ENCODE assay signal across 8 cellular contexts in the genomic region with DNA sequence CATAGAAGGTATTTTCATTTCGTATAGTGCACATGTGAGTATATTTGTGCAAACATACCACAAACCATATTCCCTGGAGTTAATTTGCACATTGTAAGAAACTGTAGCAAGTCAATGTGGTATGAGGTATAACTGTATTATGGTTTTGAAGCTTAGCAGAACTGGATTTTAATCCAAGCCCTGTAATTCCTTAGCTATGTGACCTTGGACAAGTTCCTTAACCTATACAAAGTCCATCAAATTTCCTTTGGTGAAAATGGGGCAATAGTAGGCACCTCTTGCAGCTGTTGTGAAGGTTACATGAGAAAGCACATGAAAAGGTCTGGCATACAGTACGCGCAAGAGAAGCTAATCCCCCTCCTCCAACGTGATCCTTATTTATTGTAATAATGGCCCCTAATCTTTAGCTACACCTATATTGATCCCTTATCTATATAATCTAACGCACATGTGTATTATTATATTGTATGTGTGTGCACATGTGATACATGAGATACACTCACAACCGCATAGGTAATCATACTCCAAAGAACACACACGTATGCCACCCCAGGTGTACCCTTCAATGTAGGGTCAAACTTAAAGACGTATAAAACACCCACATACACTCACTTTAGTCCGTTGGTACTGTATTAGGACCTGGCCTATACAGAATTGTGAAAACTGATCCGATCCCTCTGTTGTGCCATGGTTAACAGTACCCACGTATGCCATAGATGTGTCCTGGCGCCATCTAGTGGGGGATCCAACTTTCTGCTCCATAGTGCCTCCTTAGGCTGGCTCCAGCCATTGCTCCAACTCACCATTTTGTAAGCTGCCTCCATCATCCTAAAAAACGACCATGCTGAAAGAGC.
A peak's percentile ranks its signal among the peaks of the same experiment; 100 is the strongest.
DNase-seq lines count a peak whose midpoint lies in the region; ATAC-seq and TF ChIP-seq lines count a peak whose summit lies in the region.

No MANE protein-coding gene starts in this region.

- DNase-seq in IMR-90 (peak; percentile 74), esophagus squamous epithelium (lab: John Stamatoyannopoulos, UW) (peak; percentile 28)
- DNase-seq in activated CD8-positive, alpha-beta memory T cell treated with anti-CD3 and anti-CD28 coated beads, Interleukin-2, amount 50 U/mL, for 4 hours: peak; percentile 62
- DNase-seq in natural killer cell treated with Interleukin-12 subunit alpha and Interleukin-12 subunit beta and Interleukin-15 and Interleukin-18, amount 100 ng/mL, for 72 hours (ENCODE audit: low spot score): peak; percentile 76
- DNase-seq in stimulated activated naive CD4-positive, alpha-beta T cell treated with Interleukin-2 at 50 U/mL for 16 hours (lab: John Stamatoyannopoulos, UW): peak; percentile 59

- no peak overlapping the region for H3K27ac Mint-ChIP-seq in natural killer cell treated with Interleukin-12 subunit alpha and Interleukin-12 subunit beta and Interleukin-15 and Interleukin-18, amount 100 ng/mL, for 72 hours

- intact Hi-C loops in IMR-90 (cut with micrococcal nuclease): loop anchor here (2.0 to 10.0 kb wide), 4 partner anchors 172 to 1588 kb away; no protein-coding TSS in a partner anchor
- intact Hi-C loops in esophagus squamous epithelium (cut with DNase I): loop anchor here (10.0 kb wide), 1 partner anchor 538 kb away; no protein-coding TSS in a partner anchor

- H3K4me2 ChIP-seq in DOHH2 (ENCODE audit: low read length) (no peak overlapping the region), IMR-90 (ENCODE audit: low read depth, low read length) (no peak overlapping the region), OCI-LY1 (ENCODE audit: low read length) (no peak overlapping the region)

- CTCF ChIA-PET in IMR-90 (lab: Yijun Ruan, JAX): interaction anchor here (0.5 to 1.1 kb wide), 12 partner anchors 10 to 1593 kb away, joined by 3 to 10 read pairs (median 3); no protein-coding TSS in a partner anchor

- WGBS in IMR-90 (ENCODE audit: extremely low coverage in 2 of 2, insufficient read length in 1 of 2), 2 experiments: 19% methylated on average over 4 of the region's 13 CpGs; no CpG with 5 or more reads in 1 of the 2 experiments
- WGBS in esophagus squamous epithelium, 2 donors: 54 to 55% methylated on average over 12 to 13 of the region's 13 CpGs

- no peak overlapping the region for H3K23ac ChIP-seq in IMR-90 (ENCODE audit: low read depth, low read length)

- H3F3A ChIP-seq in DOHH2 (ENCODE audit: control insufficient read depth, insufficient read depth) (no peaks in the 10 kb centered on the region), OCI-LY1 (ENCODE audit: insufficient read depth, low read length) (no peaks in the 10 kb centered on the region)

- TF ChIP-seq POLR2A in IMR-90 (IDR thresholded peaks at IDR 0.05; ENCODE audit: low read depth, low read length): 0 out of 2 replicates have a peak, but pooled peaks have one; percentile 37
- TF ChIP-seq POLR2A in esophagus squamous epithelium (IDR thresholded peaks at IDR 0.05): no peak

- H2BK15ac ChIP-seq in IMR-90 (ENCODE audit: low read depth, low read length): no peak overlapping the region

- H3K27ac ChIP-seq in DOHH2 (ENCODE audit: low read depth, low read length): no peak overlapping the region
- no peak overlapping the region for H3K27ac ChIP-seq in IMR-90 (ENCODE audit: insufficient read depth, low read length)
- H3K27ac ChIP-seq in OCI-LY1 (ENCODE audit: low read depth, low read length, poor library complexity, severe bottlenecking): no peak overlapping the region
- no peak overlapping the region for H3K27ac ChIP-seq in esophagus squamous epithelium

- H2AK5ac ChIP-seq in IMR-90 (ENCODE audit: low read depth, low read length): no peak overlapping the region

- H3K79me1 ChIP-seq in IMR-90 (ENCODE audit: low read depth in 1 of 2, low read length in 2 of 2): no peaks in the 10 kb centered on the region

- H3K79me2 ChIP-seq in DOHH2 (ENCODE audit: control insufficient read depth, low read length) (no peaks in the 10 kb centered on the region), OCI-LY1 (ENCODE audit: insufficient read depth, low read length) (no peaks in the 10 kb centered on the region)

- H3K14ac ChIP-seq in IMR-90 (replicated peaks; ENCODE audit: low read depth, low read length): no peak overlapping the region

- peak overlapping the region; percentile 56; the same call in 1 of the 2 replicates for H2BK20ac ChIP-seq in IMR-90 (ENCODE audit: low read depth, low read length)

- H2BK120ac ChIP-seq in IMR-90 (ENCODE audit: low read depth, low read length): no peak overlapping the region

- H4K91ac ChIP-seq in IMR-90 (ENCODE audit: insufficient read depth, low read depth, low read length): no peak overlapping the region

- dilution Hi-C loops in IMR-90 (cut with HindIII; ENCODE audit: low sequenced_read_pairs, unreplicated experiment): no loop called here

- no peak overlapping the region for H3K4me3 ChIP-seq in DOHH2 (ENCODE audit: low read length)
- no peak overlapping the region for H3K4me3 ChIP-seq in IMR-90 (ENCODE audit: insufficient read depth, low read depth, low read length)
- no peak overlapping the region for H3K4me3 ChIP-seq in OCI-LY1 (ENCODE audit: low read depth, low read length, poor library complexity, severe bottlenecking)
- H3K4me3 ChIP-seq in esophagus squamous epithelium: no peak overlapping the region

- in situ Hi-C loops in IMR-90 (cut with MboI; ENCODE audit: low sequenced_read_pairs): loop anchor here (10.0 kb wide), 1 partner anchor 538 kb away; no protein-coding TSS in a partner anchor

- no peaks in the 10 kb centered on the region for H3K9me3 Mint-ChIP-seq in natural killer cell treated with Interleukin-12 subunit alpha and Interleukin-12 subunit beta and Interleukin-15 and Interleukin-18, amount 100 ng/mL, for 72 hours

- no peak overlapping the region for H2AK9ac ChIP-seq in IMR-90 (replicated peaks; ENCODE audit: low read depth, low read length, poor library complexity)

- peaks cover 5 to 8% of the 10 kb centered on the region in 2 donors for H3K27me3 Mint-ChIP-seq in natural killer cell treated with Interleukin-12 subunit alpha and Interleukin-12 subunit beta and Interleukin-15 and Interleukin-18, amount 100 ng/mL, for 72 hours

- no peak overlapping the region for H4K8ac ChIP-seq in IMR-90 (ENCODE audit: low read depth in 2 of 2, low read length in 2 of 2)

- no TSS peak for BruUV-seq in IMR-90 (replicated peaks; lab: Mats Ljungman, UMichigan)

- H3K27me3 ChIP-seq in DOHH2 (ENCODE audit: control insufficient read depth, low read length): no peaks in the 10 kb centered on the region
- H3K27me3 ChIP-seq in IMR-90 (ENCODE audit: control insufficient read depth, insufficient read depth, low read length): peaks cover 2% of the 10 kb centered on the region
- peaks cover 4% of the 10 kb centered on the region; the same call in 1 of the 2 replicates for H3K27me3 ChIP-seq in OCI-LY1 (ENCODE audit: insufficient read depth, low read length)
- H3K27me3 ChIP-seq in esophagus squamous epithelium: no peaks in the 10 kb centered on the region

- H2AFZ ChIP-seq in IMR-90 (replicated peaks; ENCODE audit: low read length, poor library complexity): no peak overlapping the region
- no peak overlapping the region for H2AFZ ChIP-seq in OCI-LY1 (ENCODE audit: low read length)

- H3K4me1 ChIP-seq in DOHH2 (ENCODE audit: control insufficient read depth, low read length) (no peaks in the 10 kb centered on the region), IMR-90 (ENCODE audit: control insufficient read depth, insufficient read depth, low read length) (no peaks in the 10 kb centered on the region), OCI-LY1 (ENCODE audit: insufficient read depth, low read length, severe bottlenecking) (no peaks in the 10 kb centered on the region), esophagus squamous epithelium (no peaks in the 10 kb centered on the region)

- H4K20me1 ChIP-seq in DOHH2 (ENCODE audit: control insufficient read depth, insufficient read depth, low read depth, low read length) (no peaks in the 10 kb centered on the region), IMR-90 (ENCODE audit: insufficient read depth, low read length) (no peaks in the 10 kb centered on the region), OCI-LY1 (ENCODE audit: insufficient read depth, low read length) (no peaks in the 10 kb centered on the region)

- peak; percentile 94 for TF ChIP-seq RAD21 in IMR-90 (IDR thresholded peaks at IDR 0.05; ENCODE audit: low read length)

- POLR2A ChIA-PET in IMR-90 (lab: Charles Lee; ENCODE audit: unreplicated experiment): no interaction called here

- H3K36me3 ChIP-seq in DOHH2 (ENCODE audit: control insufficient read depth, low read length) (no peaks in the 10 kb centered on the region), IMR-90 (ENCODE audit: control insufficient read depth, insufficient read depth, low read length) (no peaks in the 10 kb centered on the region), OCI-LY1 (ENCODE audit: insufficient read depth, low read length) (no peaks in the 10 kb centered on the region), esophagus squamous epithelium (no peaks in the 10 kb centered on the region)

- H3K9ac ChIP-seq in IMR-90 (ENCODE audit: low read depth, low read length) (no peak overlapping the region), OCI-LY1 (ENCODE audit: low read length) (no peak overlapping the region)

- H3K9me2 ChIP-seq in DOHH2 (replicated peaks; ENCODE audit: control insufficient read depth, low read length) (no peaks in the 10 kb centered on the region), OCI-LY1 (ENCODE audit: low read depth, low read length) (no peaks in the 10 kb centered on the region)

- H3K4me1 Mint-ChIP-seq in natural killer cell treated with Interleukin-12 subunit alpha and Interleukin-12 subunit beta and Interleukin-15 and Interleukin-18, amount 100 ng/mL, for 72 hours (ENCODE audit: low read depth in 2 of 2): peaks cover 5 to 6% of the 10 kb centered on the region in 2 donors

- ATAC-seq in GM21723 (IDR thresholded peaks at IDR 0.05; ENCODE audit: unreplicated experiment): peak; percentile 98
- peak; percentile 95 for ATAC-seq in IMR-90 (ENCODE audit: low read depth)
- peak; percentile 93 to 95 for ATAC-seq in natural killer cell treated with Interleukin-12 subunit alpha and Interleukin-12 subunit beta and Interleukin-15 and Interleukin-18, amount 100 ng/mL, for 72 hours

- TF ChIP-seq CTCF in DOHH2 (IDR thresholded peaks at IDR 0.05; ENCODE audit: low read depth, low read length, poor library complexity, severe bottlenecking) (peak; percentile 100), IMR-90 (conservative IDR thresholded peaks at IDR 0.05; ENCODE audit: low read depth, low read length) (peak; percentile 100), OCI-LY1 (IDR thresholded peaks at IDR 0.05; ENCODE audit: low read length) (peak; percentile 99), esophagus squamous epithelium (IDR thresholded peaks at IDR 0.05) (peak; percentile 64 to 95 (median 85))

- no peak overlapping the region for H3K4me3 Mint-ChIP-seq in natural killer cell treated with Interleukin-12 subunit alpha and Interleukin-12 subunit beta and Interleukin-15 and Interleukin-18, amount 100 ng/mL, for 72 hours

- H3K9me1 ChIP-seq in IMR-90 (ENCODE audit: insufficient read depth, low read length): no peaks in the 10 kb centered on the region

- H3K9me3 ChIP-seq in DOHH2 (ENCODE audit: control insufficient read depth, insufficient read depth, low read length) (no peaks in the 10 kb centered on the region), IMR-90 (ENCODE audit: control insufficient read depth, insufficient read depth, low read length) (no peaks in the 10 kb centered on the region), OCI-LY1 (ENCODE audit: low read length) (no peaks in the 10 kb centered on the region), esophagus squamous epithelium (no peaks in the 10 kb centered on the region)

- H3K18ac ChIP-seq in IMR-90 (ENCODE audit: low read depth, low read length): no peak overlapping the region

- H3K36me3 Mint-ChIP-seq in natural killer cell treated with Interleukin-12 subunit alpha and Interleukin-12 subunit beta and Interleukin-15 and Interleukin-18, amount 100 ng/mL, for 72 hours: no peaks in the 10 kb centered on the region

- no peak overlapping the region for H3K56ac ChIP-seq in IMR-90 (ENCODE audit: extremely low read depth, insufficient read depth, low read length)

- H4K5ac ChIP-seq in IMR-90 (ENCODE audit: low read depth, low read length): no peak overlapping the region

- H3K4ac ChIP-seq in IMR-90 (ENCODE audit: low read depth, low read length): no peak overlapping the region

- no peak overlapping the region for H2BK5ac ChIP-seq in IMR-90 (ENCODE audit: low read depth, low read length, poor library complexity, severe bottlenecking)
